Comparison of ENCODE assay signal across 7 cellular contexts in genomic region chr10:14588938-14589294, GRCh38.
DNase-seq lines count a peak whose midpoint lies in the region; ATAC-seq, FAIRE-seq and TF ChIP-seq lines count a peak whose summit lies in the region.
"Not testable (repeated sequence)": the region's sequence is repeated elsewhere in the genome, so short reads cannot be mapped to it uniquely, and the experiment has no call there.

No MANE protein-coding gene starts in this region.

- H3K27ac ChIP-seq in PC-9 (peak overlapping the region; percentile 97), endothelial cell of umbilical vein (ENCODE audit: insufficient read depth, low read depth, low read length) (peak overlapping the region; percentile 99)
- H3K27ac ChIP-seq in naive thymus-derived CD4-positive, alpha-beta T cell (ENCODE audit: low read depth, low read length), result peak overlapping the region; percentile 83

- POLR2A ChIA-PET in Caco-2 (lab: Charles Lee) (interaction anchor here (1.2 kb wide), 1 partner anchor 10 kb away, joined by 3 read pairs; no protein-coding TSS in a partner anchor), PC-9 (lab: Charles Lee; ENCODE audit: unreplicated experiment) (interaction anchor here (0.6 kb wide), 1 partner anchor 251 kb away, joined by 7 read pairs; no protein-coding TSS in a partner anchor)
- POLR2A ChIA-PET in activated CD8-positive, alpha-beta T cell treated with anti-CD3 and anti-CD28 coated beads for 36 hours (lab: Charles Lee), result interaction anchor here (0.6 to 3.6 kb wide), 16 partner anchors 8 to 281 kb away, joined by 3 to 17 read pairs (median 4); no protein-coding TSS in a partner anchor
- POLR2A ChIA-PET in endothelial cell of umbilical vein (lab: Charles Lee), result not testable (repeated sequence)
- POLR2A ChIA-PET in naive thymus-derived CD4-positive, alpha-beta T cell (lab: Charles Lee), result interaction anchor here (1.4 to 20.1 kb wide), 8 partner anchors 9 to 134 kb away, joined by 3 to 429 read pairs (median 10); no protein-coding TSS in a partner anchor

- peak overlapping the region; percentile 95 for H3K27ac Mint-ChIP-seq in Caco-2 (ENCODE audit: unreplicated experiment)
- H3K27ac Mint-ChIP-seq in activated CD8-positive, alpha-beta T cell treated with anti-CD3 and anti-CD28 coated beads for 36 hours, result peak overlapping the region; percentile 97
- peak overlapping the region; percentile 98 for H3K27ac Mint-ChIP-seq in activated naive CD8-positive, alpha-beta T cell treated with anti-CD3 and anti-CD28 coated beads for 36 hours
- H3K27ac Mint-ChIP-seq in naive thymus-derived CD4-positive, alpha-beta T cell, result peak overlapping the region; percentile 96 to 100 (median 99)

- H4K20me1 ChIP-seq in PC-9 (ENCODE audit: insufficient read depth); endothelial cell of umbilical vein (replicated peaks; ENCODE audit: control insufficient read depth, extremely low read depth, insufficient read depth, low read length): not testable (repeated sequence)

- H3K4me2 ChIP-seq in PC-9 (peak overlapping the region; percentile 73), endothelial cell of umbilical vein (ENCODE audit: insufficient read depth, low read length) (peak overlapping the region; percentile 71)

- H2AFZ ChIP-seq in PC-9; endothelial cell of umbilical vein (ENCODE audit: low read depth, low read length): not testable (repeated sequence)

- H3K9me1 ChIP-seq in endothelial cell of umbilical vein (replicated peaks; ENCODE audit: control insufficient read depth, extremely low read depth, insufficient read depth, low read length), result not testable (repeated sequence)

- dilution Hi-C loops in endothelial cell of umbilical vein (cut with MboI; ENCODE audit: extremely low pct_ligation_motif_present, low sequenced_read_pairs), result not testable (repeated sequence)

- not testable (repeated sequence) for ATAC-seq in activated CD8-positive, alpha-beta T cell treated with anti-CD3 and anti-CD28 coated beads for 36 hours; naive thymus-derived CD4-positive, alpha-beta T cell; stimulated activated naive CD8-positive, alpha-beta T cell treated with anti-CD3 and anti-CD28 coated beads, Interleukin-15, Interleukin-2, amounts not matched to agents 100 U/mL and 50 U/mL, for 24 hours

- TF ChIP-seq POLR2A in endothelial cell of umbilical vein (IDR thresholded peaks at IDR 0.05; ENCODE audit: low read depth, low read length), result not testable (repeated sequence)

- TF ChIP-seq CTCF in Caco-2 (IDR thresholded peaks at IDR 0.05; ENCODE audit: insufficient read depth in 1 of 2, low read depth in 1 of 2, low read length in 1 of 2, severe bottlenecking in 1 of 2, unreplicated experiment in 1 of 2); PC-9 (conservative IDR thresholded peaks at IDR 0.05); activated CD8-positive, alpha-beta T cell treated with anti-CD3 and anti-CD28 coated beads for 36 hours (IDR thresholded peaks at IDR 0.05); endothelial cell of umbilical vein (IDR thresholded peaks at IDR 0.05; ENCODE audit: extremely low read depth in 1 of 2, insufficient read depth in 1 of 2, low read depth in 1 of 2, low read length in 2 of 2): not testable (repeated sequence)

- H3K36me3 ChIP-seq in Caco-2 (ENCODE audit: control insufficient read depth, insufficient read depth, low read length); endothelial cell of umbilical vein (ENCODE audit: control insufficient read depth in 2 of 2, extremely low read depth in 1 of 2, insufficient read depth in 2 of 2, low read length in 2 of 2); naive thymus-derived CD4-positive, alpha-beta T cell (ENCODE audit: control insufficient read depth in 2 of 3, insufficient read depth in 3 of 3, low read length in 3 of 3): not testable (repeated sequence)
- peaks cover 48% of the 10 kb centered on the region for H3K36me3 ChIP-seq in PC-9 (ENCODE audit: low read depth)

- H3K9me2 ChIP-seq in PC-9 (ENCODE audit: insufficient read depth), result not testable (repeated sequence)

- peaks cover 96% of the 10 kb centered on the region for H3K36me3 Mint-ChIP-seq in Caco-2 (ENCODE audit: insufficient read depth, unreplicated experiment)
- peaks cover 63% of the 10 kb centered on the region for H3K36me3 Mint-ChIP-seq in activated CD8-positive, alpha-beta T cell treated with anti-CD3 and anti-CD28 coated beads for 36 hours (ENCODE audit: low read depth)
- H3K36me3 Mint-ChIP-seq in activated naive CD8-positive, alpha-beta T cell treated with anti-CD3 and anti-CD28 coated beads for 36 hours, result peaks cover 70% of the 10 kb centered on the region
- H3K36me3 Mint-ChIP-seq in naive thymus-derived CD4-positive, alpha-beta T cell, result peaks cover 0 to 18% (median 5%) of the 10 kb centered on the region in 5 donors

- peaks cover 77% of the 10 kb centered on the region for H3F3A ChIP-seq in PC-9 (ENCODE audit: insufficient read depth, low read depth)

- not testable (repeated sequence) for FAIRE-seq in endothelial cell of umbilical vein (lab: Jason Lieb, UNC)

- H3K4me1 ChIP-seq in Caco-2, result peaks cover 80% of the 10 kb centered on the region
- H3K4me1 ChIP-seq in PC-9 (replicated peaks; ENCODE audit: insufficient read depth), result peaks cover 86% of the 10 kb centered on the region
- peaks cover 47% of the 10 kb centered on the region for H3K4me1 ChIP-seq in endothelial cell of umbilical vein (ENCODE audit: control insufficient read depth, extremely low read depth, insufficient read depth, low read length)
- peaks cover 67 to 70% of the 10 kb centered on the region in 2 donors for H3K4me1 ChIP-seq in naive thymus-derived CD4-positive, alpha-beta T cell (ENCODE audit: control insufficient read depth in 2 of 2, insufficient read depth in 2 of 2, low read length in 2 of 2)

- not testable (repeated sequence) for DNase-seq in Caco-2; PC-9; activated CD8-positive, alpha-beta T cell treated with anti-CD3 and anti-CD28 coated beads for 36 hours; activated naive CD8-positive, alpha-beta T cell treated with anti-CD3 and anti-CD28 coated beads for 36 hours; endothelial cell of umbilical vein (ENCODE audit: low read depth, low spot score)
- peak in 1 of 9 donors; percentile 6 for DNase-seq in naive thymus-derived CD4-positive, alpha-beta T cell
- peak; percentile 17 for DNase-seq in stimulated activated naive CD8-positive, alpha-beta T cell treated with anti-CD3 and anti-CD28 coated beads, Interleukin-15, Interleukin-2, amounts not matched to agents 100 U/mL and 50 U/mL, for 24 hours

- CTCF ChIA-PET in Caco-2 (lab: Charles Lee), result not testable (repeated sequence)
- CTCF ChIA-PET in PC-9 (lab: Charles Lee) (interaction anchor here (0.7 kb wide), 1 partner anchor 189 kb away, joined by 7 read pairs; no protein-coding TSS in a partner anchor), endothelial cell of umbilical vein (lab: Charles Lee) (interaction anchor here (1.1 to 3.4 kb wide), 5 partner anchors 11 to 234 kb away, joined by 3 to 17 read pairs (median 4); no protein-coding TSS in a partner anchor)
- CTCF ChIA-PET in activated CD8-positive, alpha-beta T cell treated with anti-CD3 and anti-CD28 coated beads for 36 hours (lab: Charles Lee), result interaction anchor here (0.7 to 2.6 kb wide), 7 partner anchors 9 to 145 kb away, joined by 3 to 11 read pairs (median 3); no protein-coding TSS in a partner anchor
- CTCF ChIA-PET in naive thymus-derived CD4-positive, alpha-beta T cell (lab: Charles Lee), result interaction anchor here (0.7 to 1.7 kb wide), 4 partner anchors 24 to 517 kb away, joined by 3 to 7 read pairs (median 3); no protein-coding TSS in a partner anchor

- TSS peak; percentile 52 for BruUV-seq in Caco-2 (replicated peaks; lab: Mats Ljungman, UMichigan)
- BruUV-seq in PC-9 (replicated peaks; lab: Mats Ljungman, UMichigan); endothelial cell of umbilical vein (replicated peaks; lab: Mats Ljungman, UMichigan): not testable (repeated sequence)

- H3K27me3 Mint-ChIP-seq in Caco-2 (ENCODE audit: insufficient read depth, unreplicated experiment); activated CD8-positive, alpha-beta T cell treated with anti-CD3 and anti-CD28 coated beads for 36 hours; activated naive CD8-positive, alpha-beta T cell treated with anti-CD3 and anti-CD28 coated beads for 36 hours; naive thymus-derived CD4-positive, alpha-beta T cell: not testable (repeated sequence)

- H3K4me1 Mint-ChIP-seq in Caco-2 (ENCODE audit: low read depth, unreplicated experiment), result peaks cover 69% of the 10 kb centered on the region
- peaks cover 88% of the 10 kb centered on the region for H3K4me1 Mint-ChIP-seq in activated CD8-positive, alpha-beta T cell treated with anti-CD3 and anti-CD28 coated beads for 36 hours (ENCODE audit: low read depth)
- peaks cover 86% of the 10 kb centered on the region for H3K4me1 Mint-ChIP-seq in activated naive CD8-positive, alpha-beta T cell treated with anti-CD3 and anti-CD28 coated beads for 36 hours
- H3K4me1 Mint-ChIP-seq in naive thymus-derived CD4-positive, alpha-beta T cell, result peaks cover 46 to 92% (median 87%) of the 10 kb centered on the region in 7 donors

- not testable (repeated sequence) for H3K4me3 ChIP-seq in Caco-2 (ENCODE audit: low read depth, low read length); endothelial cell of umbilical vein (replicated peaks in 1 of 3; ENCODE audit: insufficient read depth in 1 of 3, low read depth in 1 of 3, low read length in 3 of 3); naive thymus-derived CD4-positive, alpha-beta T cell (ENCODE audit: low read length)
- H3K4me3 ChIP-seq in PC-9, result peak overlapping the region; percentile 25; the same call in 1 of the 2 replicates

- not testable (repeated sequence) for H3K9me3 Mint-ChIP-seq in Caco-2 (ENCODE audit: unreplicated experiment); activated CD8-positive, alpha-beta T cell treated with anti-CD3 and anti-CD28 coated beads for 36 hours; activated naive CD8-positive, alpha-beta T cell treated with anti-CD3 and anti-CD28 coated beads for 36 hours; naive thymus-derived CD4-positive, alpha-beta T cell

- H3K79me2 ChIP-seq in PC-9 (ENCODE audit: low read depth) (peaks cover 95% of the 10 kb centered on the region), endothelial cell of umbilical vein (ENCODE audit: control insufficient read depth, insufficient read depth, low read length) (peaks cover 83% of the 10 kb centered on the region)

- H3K9ac ChIP-seq in endothelial cell of umbilical vein (replicated peaks; ENCODE audit: extremely low read depth, insufficient read depth, low read length), result peak overlapping the region; percentile 91

- H3K27me3 ChIP-seq in Caco-2 (replicated peaks; ENCODE audit: control insufficient read depth, insufficient read depth, low read length); PC-9 (ENCODE audit: insufficient read depth, low read depth); endothelial cell of umbilical vein (ENCODE audit: control insufficient read depth in 2 of 2, insufficient read depth in 2 of 2, low read length in 2 of 2); naive thymus-derived CD4-positive, alpha-beta T cell (ENCODE audit: control insufficient read depth in 2 of 2, insufficient read depth in 2 of 2, low read length in 2 of 2): not testable (repeated sequence)

- peak overlapping the region; percentile 52 for H3K4me3 Mint-ChIP-seq in Caco-2 (ENCODE audit: unreplicated experiment)
- H3K4me3 Mint-ChIP-seq in activated CD8-positive, alpha-beta T cell treated with anti-CD3 and anti-CD28 coated beads for 36 hours, result peak overlapping the region; percentile 52
- H3K4me3 Mint-ChIP-seq in activated naive CD8-positive, alpha-beta T cell treated with anti-CD3 and anti-CD28 coated beads for 36 hours, result peak overlapping the region; percentile 64
- H3K4me3 Mint-ChIP-seq in naive thymus-derived CD4-positive, alpha-beta T cell, result peak overlapping the region; percentile 76 to 88 (median 84)

- intact Hi-C loops in Caco-2 (cut with micrococcal nuclease; ENCODE audit: unreplicated experiment), result not testable (repeated sequence)
- intact Hi-C loops in PC-9 (cut with micrococcal nuclease; ENCODE audit: unreplicated experiment), result loop anchor here (1.0 to 5.0 kb wide), 2 partner anchors 11 to 37 kb away; no protein-coding TSS in a partner anchor
- intact Hi-C loops in activated CD8-positive, alpha-beta T cell treated with anti-CD3 and anti-CD28 coated beads for 36 hours (cut with micrococcal nuclease), result loop anchor here (5.0 kb wide), 1 partner anchor 37 kb away; no protein-coding TSS in a partner anchor
- intact Hi-C loops in endothelial cell of umbilical vein (cut with micrococcal nuclease), result loop anchor here (1.0 to 5.0 kb wide), 7 partner anchors 11 to 613 kb away; partner anchors contain the start of gene SUV39H2
- intact Hi-C loops in naive thymus-derived CD4-positive, alpha-beta T cell (cut with micrococcal nuclease), result loop anchor here (1.0 to 5.0 kb wide), 5 partner anchors 13 to 248 kb away; partner anchors contain the start of genes CDNF (in 2 of the 2), HSPA14 (in 2 of the 2) and MSANTD7 (in 2 of the 2)

- H3K9me3 ChIP-seq in Caco-2; PC-9 (ENCODE audit: insufficient read depth, low read depth); endothelial cell of umbilical vein (replicated peaks; ENCODE audit: control insufficient read depth, insufficient read depth, low read length); naive thymus-derived CD4-positive, alpha-beta T cell (ENCODE audit: control insufficient read depth in 2 of 3, low read length in 3 of 3): not testable (repeated sequence)
